In genomic region chrX:18620349-18620748, GRCh38 we compare ENCODE assay signal across 33 cellular contexts. TPM values are rescaled to one million over a fixed set of nuclear protein-coding genes. Genes with fewer than 3 reads are reported as not detected.
DNase-seq lines count a peak whose midpoint lies in the region; ATAC-seq and TF ChIP-seq lines count a peak whose summit lies in the region.
"Had no signal": no experiment of that assay in that cellular context is flagged by ENCODE, and none has a peak within 500 bp of the region (broad histone marks: within the 10 kb centered on the region; RNA-seq: fewer than 3 reads in every experiment).

No MANE protein-coding gene starts in this region.

- TF ChIP-seq CTCF in GM10266 (IDR thresholded peaks at IDR 0.05; ENCODE audit: control insufficient read depth, insufficient read depth, low read depth, missing control alignments): no peak
- TF ChIP-seq CTCF in VCaP (conservative IDR thresholded peaks at IDR 0.05): no peak
- TF ChIP-seq CTCF in left lung (IDR thresholded peaks at IDR 0.05): no peak
- no peak for TF ChIP-seq CTCF in stomach (IDR thresholded peaks at IDR 0.05)
- TF ChIP-seq CTCF in uterus (IDR thresholded peaks at IDR 0.05): no peak

- ATAC-seq in left lung: peak; percentile 61
- ATAC-seq: right cardiac atrium; stimulated activated naive CD8-positive, alpha-beta T cell treated with anti-CD3 and anti-CD28 coated beads, Interleukin-15, amount 100 ng/mL, for 72 hours had no signal

- H3K4me1 ChIP-seq in left lung (peaks cover 0 to 8% of the 10 kb centered on the region in 2 donors), stomach (peaks cover 0 to 18% (median 7%) of the 10 kb centered on the region in 4 donors), uterus (no peaks in the 10 kb centered on the region)
- H3K4me1 ChIP-seq: spleen had no signal

- peak overlapping the region; percentile 85 for H3K27ac ChIP-seq in VCaP
- no peak overlapping the region for H3K27ac ChIP-seq in left lung
- peak overlapping the region; percentile 34 to 66 (median 54) for H3K27ac ChIP-seq in stomach
- no peak overlapping the region for H3K27ac ChIP-seq in uterus
- H3K27ac ChIP-seq: C4-2B, epithelial cell of prostate, SJCRH30, spleen, WERI-Rb-1 had no signal

- WGBS in stomach, 5 donors: 29 to 55% (median 38%) methylated on average over 7 to 8 of the region's 8 CpGs

- H3K27me3 ChIP-seq in left lung (no peaks in the 10 kb centered on the region), stomach (no peaks in the 10 kb centered on the region), uterus (no peaks in the 10 kb centered on the region)
- H3K27me3 ChIP-seq: MG63, SJCRH30, spleen had no signal

- peak; percentile 10 for DNase-seq in GM10266 (ENCODE audit: extremely low spot score)
- no peak for DNase-seq in left lung
- peak; percentile 58 for DNase-seq in stomach
- no peak for DNase-seq in epidermal melanocyte (ENCODE audit: insufficient read length, low spot score)
- DNase-seq in uterus: no peak
- no peak for DNase-seq in HCEC 1CT
- DNase-seq: activated CD4-positive, alpha-beta T cell treated with anti-CD3 and anti-CD28 coated beads, Interleukin-2, amount 10 ng/mL, durations not matched to agents 24 days and 14 days; activated effector memory CD4-positive, alpha-beta T cell treated with anti-CD3 and anti-CD28 coated beads, Interleukin-2, amount 50 U/mL, for 16 hours; activated T-cell treated with anti-CD3 and anti-CD28 coated beads, Interleukin-2, amount 50 U/mL, for 1 hour; anterior cingulate cortex; DND-41; effector CD4-positive, alpha-beta T cell; glutamatergic neuron; H7; KG1; kidney; MG63; NCI-H1105 treated with DMSO at 0.1 percent for 48 hours; NCI-H187 treated with DMSO at 0.1 percent for 48 hours; NCI-H2171; right cardiac atrium; SJCRH30; spleen; stimulated activated CD4-positive, alpha-beta T cell treated with anti-CD3 and anti-CD28 coated beads, Interleukin-2, amount 100 ng/mL, for 24 hours; stimulated activated naive CD8-positive, alpha-beta T cell treated with anti-CD3 and anti-CD28 coated beads, Interleukin-15, amount 100 ng/mL, for 72 hours; T-helper 9 cell; WERI-Rb-1 had no signal

- TF ChIP-seq POLR2A in stomach (IDR thresholded peaks at IDR 0.05): no peak
- no peak for TF ChIP-seq POLR2A in uterus (IDR thresholded peaks at IDR 0.05)

- intact Hi-C loops in left lung (cut with DNase I) (no loop called here), stomach (cut with DNase I; ENCODE audit: low total_unique reads) (no loop called here), uterus (cut with DNase I; ENCODE audit: low total_unique reads) (no loop called here)

- no peak for TF ChIP-seq EP300 in stomach (IDR thresholded peaks at IDR 0.05)

- H3K9me3 ChIP-seq in left lung (no peaks in the 10 kb centered on the region), stomach (no peaks in the 10 kb centered on the region), uterus (no peaks in the 10 kb centered on the region)
- H3K9me3 ChIP-seq: MG63, SJCRH30, spleen had no signal

- no peaks in the 10 kb centered on the region for H3K36me3 ChIP-seq in left lung
- peaks cover 0 to 3% (median 0%) of the 10 kb centered on the region in 4 donors for H3K36me3 ChIP-seq in stomach
- H3K36me3 ChIP-seq in uterus: no peaks in the 10 kb centered on the region
- H3K36me3 ChIP-seq: MG63, SJCRH30 had no signal

- H3K4me3 ChIP-seq in left lung (no peak overlapping the region), stomach (no peak overlapping the region), uterus (no peak overlapping the region)
- H3K4me3 ChIP-seq: MG63, SJCRH30, spleen had no signal

RNA-seq across cellular contexts. Expression of gene RS1, which starts 51.6 kb away (rescaled TPM):
- 1 to 10 TPM; 3.8 to 5.2 TPM for total RNA-seq in left lung
- total RNA-seq in stomach: not detected
- polyA plus RNA-seq in stomach: not detected
- total RNA-seq in uterus: not detected
- total RNA-seq: activated CD4-positive, alpha-beta T cell treated with anti-CD3 and anti-CD28 coated beads, Interleukin-2, amount 10 ng/mL, durations not matched to agents 24 days and 14 days; activated CD8-positive, alpha-beta memory T cell treated with anti-CD3 and anti-CD28 coated beads for 36 hours; H7; NCI-H460; right cardiac atrium; SJCRH30; spleen had no signal
- polyA plus RNA-seq: neural cell, right cardiac atrium had no signal

Comparison
In these comparisons a context has a peak if more than half of its experiments do, and no peak if none do; other contexts are left out.
1. DNase-seq: peak in GM10266 (single experiment) and stomach (single experiment); none in left lung (0 of 2), epidermal melanocyte (single experiment), uterus (0 of 2) and HCEC 1CT (single experiment).
2. H3K27ac ChIP-seq: peak in VCaP (single experiment) and stomach (5 of 5); none in left lung (0 of 2) and uterus (0 of 2).
3. RNA of gene RS1, which starts 51.6 kb away (total RNA-seq): 3.8 to 5.2 TPM in left lung; not detected in stomach and not detected in uterus; every median in the first group is over 4 times any median in the second.